In genomic region chr2:189570565-189570964, GRCh38 we compare ENCODE assay signal across 1 cellular context.
TF ChIP-seq lines count a peak whose summit lies in the region.

No MANE protein-coding gene starts in this region.

TF ChIP-seq in HepG2, 621 proteins besides CTCF, POLR2A, EP300 and RAD21 (continued from another document and continues in another):
- TF ChIP-seq ZNF740 (CRISPR knock-in tag; IDR thresholded peaks at IDR 0.05), result no peak
- 0 out of 2 replicates have a peak, but pooled peaks have one; percentile 34 for TF ChIP-seq RCOR2 (CRISPR knock-in tag; IDR thresholded peaks at IDR 0.05)
- TF ChIP-seq GRHL1 (CRISPR knock-in tag; conservative IDR thresholded peaks at IDR 0.05), result no peak
- no peak for TF ChIP-seq AFF4 (CRISPR knock-in tag; IDR thresholded peaks at IDR 0.05)
- no peak for TF ChIP-seq TIGD3 (CRISPR knock-in tag; IDR thresholded peaks at IDR 0.05; ENCODE audit: borderline replicate concordance)
- peak; percentile 79 for TF ChIP-seq FOSL2 (CRISPR knock-in tag; IDR thresholded peaks at IDR 0.05)
- TF ChIP-seq ZNF382 (CRISPR knock-in tag; IDR thresholded peaks at IDR 0.05; ENCODE audit: borderline replicate concordance), result no peak
- no peak for TF ChIP-seq CAMTA2 (CRISPR knock-in tag; IDR thresholded peaks at IDR 0.05; ENCODE audit: borderline replicate concordance)
- TF ChIP-seq PITX1 (CRISPR knock-in tag; IDR thresholded peaks at IDR 0.05), result no peak
- no peak for TF ChIP-seq DR1 (CRISPR knock-in tag; IDR thresholded peaks at IDR 0.05)
- TF ChIP-seq REST (IDR thresholded peaks at IDR 0.05; ENCODE audit: borderline replicate concordance in 1 of 2, low read depth in 1 of 2, low read length in 2 of 2), result no peak
- TF ChIP-seq PCBP1 (IDR thresholded peaks at IDR 0.05; ENCODE audit: borderline replicate concordance, low read depth, low read length), result no peak
- TF ChIP-seq SOX5 (CRISPR knock-in tag; IDR thresholded peaks at IDR 0.05; ENCODE audit: borderline replicate concordance), result peak; percentile 64; the same call in 1 of the 2 replicates
- TF ChIP-seq FOXA1 (IDR thresholded peaks at IDR 0.05), result no peak
- TF ChIP-seq FOXA1 (CRISPR knock-in tag; IDR thresholded peaks at IDR 0.05), result peak; percentile 67; the same call in 1 of the 2 replicates
- TF ChIP-seq ZNF281 (CRISPR knock-in tag; IDR thresholded peaks at IDR 0.05; ENCODE audit: borderline replicate concordance), result no peak
- no peak for TF ChIP-seq ZFP37 (CRISPR knock-in tag; IDR thresholded peaks at IDR 0.05; ENCODE audit: borderline replicate concordance)
- TF ChIP-seq HBP1 (CRISPR knock-in tag; IDR thresholded peaks at IDR 0.05; ENCODE audit: low read depth), result no peak
- TF ChIP-seq RBM22 (optimal IDR thresholded peaks at IDR 0.05; ENCODE audit: low read length), result no peak
- TF ChIP-seq E2F1 (CRISPR knock-in tag; IDR thresholded peaks at IDR 0.05), result no peak
- no peak for TF ChIP-seq SOX6 (IDR thresholded peaks at IDR 0.05)
- TF ChIP-seq SOX6 (CRISPR knock-in tag; IDR thresholded peaks at IDR 0.05), result peak; percentile 53; the same call in 1 of the 2 replicates
- TF ChIP-seq CREB1 (IDR thresholded peaks at IDR 0.05), result no peak
- TF ChIP-seq CREB1 (CRISPR knock-in tag; IDR thresholded peaks at IDR 0.05), result peak; percentile 36; the same call in 1 of the 2 replicates
- no peak for TF ChIP-seq PCBP2 (optimal IDR thresholded peaks at IDR 0.05; ENCODE audit: low read depth, low read length, poor library complexity, severe bottlenecking)
- peak; percentile 42; the same call in 1 of the 2 replicates for TF ChIP-seq IRF2 (CRISPR knock-in tag; IDR thresholded peaks at IDR 0.05)
- no peak for TF ChIP-seq ZFP91 (CRISPR knock-in tag; IDR thresholded peaks at IDR 0.05; ENCODE audit: borderline replicate concordance)
- no peak for TF ChIP-seq ARNT (IDR thresholded peaks at IDR 0.05)
- no peak for TF ChIP-seq RNF219 (CRISPR knock-in tag; IDR thresholded peaks at IDR 0.05)
- no peak for TF ChIP-seq TERF1 (CRISPR knock-in tag; IDR thresholded peaks at IDR 0.05)
- TF ChIP-seq THYN1 (CRISPR knock-in tag; IDR thresholded peaks at IDR 0.05; ENCODE audit: borderline replicate concordance, low read depth), result no peak
- peak; percentile 76 for TF ChIP-seq MAFF (IDR thresholded peaks at IDR 0.05; ENCODE audit: low read depth, low read length)
- peak; percentile 68 for TF ChIP-seq HMG20A (CRISPR knock-in tag; IDR thresholded peaks at IDR 0.05; ENCODE audit: borderline replicate concordance)
